ENCODE assay signal across 1 cellular context in the genomic region with DNA sequence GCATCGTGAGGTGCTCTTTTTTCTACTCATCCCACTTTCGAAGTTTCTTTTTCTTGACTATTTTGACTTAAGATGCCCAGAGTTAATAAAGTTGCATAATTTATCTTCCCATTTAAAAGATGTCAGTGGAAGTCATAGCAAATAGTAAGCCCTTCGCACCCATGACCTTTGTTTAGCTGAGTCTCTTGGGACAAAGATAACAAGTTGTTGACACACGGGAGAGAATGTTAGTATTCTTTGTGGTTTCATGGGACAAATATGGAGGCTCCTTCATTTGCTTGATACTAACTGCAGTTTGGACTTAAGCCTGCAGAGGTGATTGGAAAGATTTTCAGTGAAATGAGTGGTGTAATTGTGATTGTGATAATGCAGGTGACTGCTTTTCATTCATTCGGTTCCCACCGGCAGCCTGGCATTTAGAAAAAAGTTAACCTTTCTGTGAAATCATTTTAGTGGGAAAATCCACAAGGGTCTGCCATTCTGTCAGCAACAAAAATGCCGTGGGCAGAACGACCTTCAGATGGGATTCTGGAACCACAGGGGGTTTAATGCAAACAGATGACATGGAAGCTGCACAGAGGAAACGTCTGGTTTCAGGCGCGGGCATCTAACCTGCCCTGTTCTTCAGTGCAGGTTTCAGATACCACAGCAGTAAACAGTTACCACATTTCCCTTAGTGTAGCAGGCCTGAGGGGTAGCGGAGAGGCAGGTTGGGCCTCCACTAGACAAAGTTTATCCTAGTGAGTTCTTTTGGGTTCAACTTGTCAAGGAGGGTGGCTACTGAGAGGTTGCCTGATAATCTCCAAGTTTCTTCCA.
TF ChIP-seq lines count a peak whose summit lies in the region.

No MANE protein-coding gene starts in this region.

TF ChIP-seq in HepG2, 621 proteins besides CTCF, POLR2A, EP300 and RAD21 (continued from another document and continues in another):
- TF ChIP-seq, protein P1, sequence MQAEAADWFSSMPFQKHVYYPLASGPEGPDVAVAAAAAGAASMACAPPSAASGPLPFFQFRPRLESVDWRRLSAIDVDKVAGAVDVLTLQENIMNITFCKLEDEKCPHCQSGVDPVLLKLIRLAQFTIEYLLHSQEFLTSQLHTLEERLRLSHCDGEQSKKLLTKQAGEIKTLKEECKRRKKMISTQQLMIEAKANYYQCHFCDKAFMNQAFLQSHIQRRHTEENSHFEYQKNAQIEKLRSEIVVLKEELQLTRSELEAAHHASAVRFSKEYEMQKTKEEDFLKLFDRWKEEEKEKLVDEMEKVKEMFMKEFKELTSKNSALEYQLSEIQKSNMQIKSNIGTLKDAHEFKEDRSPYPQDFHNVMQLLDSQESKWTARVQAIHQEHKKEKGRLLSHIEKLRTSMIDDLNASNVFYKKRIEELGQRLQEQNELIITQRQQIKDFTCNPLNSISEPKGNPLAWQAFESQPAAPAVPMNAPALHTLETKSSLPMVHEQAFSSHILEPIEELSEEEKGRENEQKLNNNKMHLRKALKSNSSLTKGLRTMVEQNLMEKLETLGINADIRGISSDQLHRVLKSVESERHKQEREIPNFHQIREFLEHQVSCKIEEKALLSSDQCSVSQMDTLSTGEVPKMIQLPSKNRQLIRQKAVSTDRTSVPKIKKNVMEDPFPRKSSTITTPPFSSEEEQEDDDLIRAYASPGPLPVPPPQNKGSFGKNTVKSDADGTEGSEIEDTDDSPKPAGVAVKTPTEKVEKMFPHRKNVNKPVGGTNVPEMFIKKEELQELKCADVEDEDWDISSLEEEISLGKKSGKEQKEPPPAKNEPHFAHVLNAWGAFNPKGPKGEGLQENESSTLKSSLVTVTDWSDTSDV (CRISPR knock-in tag; IDR thresholded peaks at IDR 0.05): no peak
- TF ChIP-seq SMARCE1 (IDR thresholded peaks at IDR 0.05; ENCODE audit: borderline replicate concordance) (no peak), PLRG1 (conservative IDR thresholded peaks at IDR 0.05) (no peak), FOXP1 (IDR thresholded peaks at IDR 0.05) (peak; percentile 71; the same call in 1 of the 2 replicates), FOXP1 (CRISPR knock-in tag; IDR thresholded peaks at IDR 0.05) (peak; percentile 97), CBX2 (IDR thresholded peaks at IDR 0.05; ENCODE audit: low read depth, low read length) (no peak), CBX2 (CRISPR knock-in tag; IDR thresholded peaks at IDR 0.05; ENCODE audit: low read depth) (no peak), CEBPG (CRISPR knock-in tag; IDR thresholded peaks at IDR 0.05) (peak; percentile 77), MEIS2 (CRISPR knock-in tag; IDR thresholded peaks at IDR 0.05) (no peak), MAZ (IDR thresholded peaks at IDR 0.05; ENCODE audit: borderline replicate concordance, low read depth, low read length) (no peak), MAZ (CRISPR knock-in tag; IDR thresholded peaks at IDR 0.05; ENCODE audit: low read depth) (0 out of 2 replicates have a peak, but pooled peaks have one; percentile 12), PTBP1 (IDR thresholded peaks at IDR 0.05; ENCODE audit: low read depth, low read length, poor library complexity, severe bottlenecking) (no peak), NFKB2 (CRISPR knock-in tag; IDR thresholded peaks at IDR 0.05; ENCODE audit: borderline replicate concordance) (no peak), SP2 (CRISPR knock-in tag; IDR thresholded peaks at IDR 0.05) (no peak), DNMT3B (CRISPR knock-in tag; conservative IDR thresholded peaks at IDR 0.05) (no peak; the same call in 1 of the 2 replicates), REL (CRISPR knock-in tag; conservative IDR thresholded peaks at IDR 0.05) (no peak), GATAD1 (CRISPR knock-in tag; IDR thresholded peaks at IDR 0.05) (peak; percentile 46), PRMT3 (CRISPR knock-in tag; IDR thresholded peaks at IDR 0.05; ENCODE audit: borderline replicate concordance, low read depth) (no peak), SP1 (IDR thresholded peaks at IDR 0.05) (no peak), SP1 (CRISPR knock-in tag; IDR thresholded peaks at IDR 0.05) (peak; percentile 28; the same call in 1 of the 2 replicates), CBX5 (CRISPR knock-in tag; IDR thresholded peaks at IDR 0.05; ENCODE audit: borderline replicate concordance) (no peak), ETV5 (CRISPR knock-in tag; IDR thresholded peaks at IDR 0.05; ENCODE audit: borderline replicate concordance) (peak; percentile 13; the same call in 1 of the 2 replicates), MTA3 (CRISPR knock-in tag; IDR thresholded peaks at IDR 0.05) (no peak), ZNF256 (CRISPR knock-in tag; conservative IDR thresholded peaks at IDR 0.05) (no peak), ZNF562 (CRISPR knock-in tag; IDR thresholded peaks at IDR 0.05; ENCODE audit: borderline replicate concordance) (no peak), ZFP62 (CRISPR knock-in tag; IDR thresholded peaks at IDR 0.05) (no peak), SIX4 (CRISPR knock-in tag; IDR thresholded peaks at IDR 0.05) (no peak; the same call in 1 of the 2 replicates), PPARG (CRISPR knock-in tag; conservative IDR thresholded peaks at IDR 0.05) (peak; percentile 82)
- TF ChIP-seq, protein P2, sequence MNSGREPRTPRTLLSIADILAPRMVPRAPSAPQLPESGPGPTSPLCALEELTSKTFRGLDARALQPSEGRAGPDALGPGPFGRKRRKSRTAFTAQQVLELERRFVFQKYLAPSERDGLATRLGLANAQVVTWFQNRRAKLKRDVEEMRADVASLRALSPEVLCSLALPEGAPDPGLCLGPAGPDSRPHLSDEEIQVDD (CRISPR knock-in tag; IDR thresholded peaks at IDR 0.05; ENCODE audit: borderline replicate concordance): no peak
- TF ChIP-seq, protein P3, sequence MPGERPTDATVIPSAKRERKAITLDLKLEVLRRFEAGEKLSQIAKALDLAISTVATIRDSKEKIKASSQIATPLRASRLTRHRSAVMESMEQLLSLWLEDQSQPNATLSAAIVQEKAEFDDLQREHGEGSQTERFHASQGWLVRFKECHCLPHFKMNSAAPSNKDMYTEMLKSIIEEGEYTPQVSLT (CRISPR knock-in tag; IDR thresholded peaks at IDR 0.05; ENCODE audit: borderline replicate concordance, low read depth): no peak
- TF ChIP-seq, protein P4, sequence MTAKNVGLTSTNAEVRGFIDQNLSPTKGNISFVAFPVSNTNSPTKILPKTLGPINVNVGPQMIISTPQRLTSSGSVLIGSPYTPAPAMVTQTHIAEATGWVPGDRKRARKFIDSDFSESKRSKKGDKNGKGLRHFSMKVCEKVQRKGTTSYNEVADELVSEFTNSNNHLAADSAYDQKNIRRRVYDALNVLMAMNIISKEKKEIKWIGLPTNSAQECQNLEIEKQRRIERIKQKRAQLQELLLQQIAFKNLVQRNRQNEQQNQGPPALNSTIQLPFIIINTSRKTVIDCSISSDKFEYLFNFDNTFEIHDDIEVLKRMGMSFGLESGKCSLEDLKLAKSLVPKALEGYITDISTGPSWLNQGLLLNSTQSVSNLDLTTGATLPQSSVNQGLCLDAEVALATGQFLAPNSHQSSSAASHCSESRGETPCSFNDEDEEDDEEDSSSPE (CRISPR knock-in tag; IDR thresholded peaks at IDR 0.05): no peak
- TF ChIP-seq, protein P5, sequence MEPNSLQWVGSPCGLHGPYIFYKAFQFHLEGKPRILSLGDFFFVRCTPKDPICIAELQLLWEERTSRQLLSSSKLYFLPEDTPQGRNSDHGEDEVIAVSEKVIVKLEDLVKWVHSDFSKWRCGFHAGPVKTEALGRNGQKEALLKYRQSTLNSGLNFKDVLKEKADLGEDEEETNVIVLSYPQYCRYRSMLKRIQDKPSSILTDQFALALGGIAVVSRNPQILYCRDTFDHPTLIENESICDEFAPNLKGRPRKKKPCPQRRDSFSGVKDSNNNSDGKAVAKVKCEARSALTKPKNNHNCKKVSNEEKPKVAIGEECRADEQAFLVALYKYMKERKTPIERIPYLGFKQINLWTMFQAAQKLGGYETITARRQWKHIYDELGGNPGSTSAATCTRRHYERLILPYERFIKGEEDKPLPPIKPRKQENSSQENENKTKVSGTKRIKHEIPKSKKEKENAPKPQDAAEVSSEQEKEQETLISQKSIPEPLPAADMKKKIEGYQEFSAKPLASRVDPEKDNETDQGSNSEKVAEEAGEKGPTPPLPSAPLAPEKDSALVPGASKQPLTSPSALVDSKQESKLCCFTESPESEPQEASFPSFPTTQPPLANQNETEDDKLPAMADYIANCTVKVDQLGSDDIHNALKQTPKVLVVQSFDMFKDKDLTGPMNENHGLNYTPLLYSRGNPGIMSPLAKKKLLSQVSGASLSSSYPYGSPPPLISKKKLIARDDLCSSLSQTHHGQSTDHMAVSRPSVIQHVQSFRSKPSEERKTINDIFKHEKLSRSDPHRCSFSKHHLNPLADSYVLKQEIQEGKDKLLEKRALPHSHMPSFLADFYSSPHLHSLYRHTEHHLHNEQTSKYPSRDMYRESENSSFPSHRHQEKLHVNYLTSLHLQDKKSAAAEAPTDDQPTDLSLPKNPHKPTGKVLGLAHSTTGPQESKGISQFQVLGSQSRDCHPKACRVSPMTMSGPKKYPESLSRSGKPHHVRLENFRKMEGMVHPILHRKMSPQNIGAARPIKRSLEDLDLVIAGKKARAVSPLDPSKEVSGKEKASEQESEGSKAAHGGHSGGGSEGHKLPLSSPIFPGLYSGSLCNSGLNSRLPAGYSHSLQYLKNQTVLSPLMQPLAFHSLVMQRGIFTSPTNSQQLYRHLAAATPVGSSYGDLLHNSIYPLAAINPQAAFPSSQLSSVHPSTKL (CRISPR knock-in tag; IDR thresholded peaks at IDR 0.05): peak; percentile 94
- TF ChIP-seq, protein P6, sequence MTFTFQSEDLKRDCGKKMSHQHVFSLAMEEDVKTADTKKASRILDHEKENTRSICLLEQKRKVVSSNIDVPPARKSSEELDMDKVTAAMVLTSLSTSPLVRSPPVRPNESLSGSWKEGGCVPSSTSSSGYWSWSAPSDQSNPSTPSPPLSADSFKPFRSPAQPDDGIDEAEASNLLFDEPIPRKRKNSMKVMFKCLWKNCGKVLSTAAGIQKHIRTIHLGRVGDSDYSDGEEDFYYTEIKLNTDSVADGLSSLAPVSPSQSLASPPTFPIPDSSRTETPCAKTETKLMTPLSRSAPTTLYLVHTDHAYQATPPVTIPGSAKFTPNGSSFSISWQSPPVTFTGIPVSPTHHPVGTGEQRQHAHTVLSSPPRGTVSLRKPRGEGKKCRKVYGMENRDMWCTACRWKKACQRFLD (CRISPR knock-in tag; IDR thresholded peaks at IDR 0.05; ENCODE audit: borderline replicate concordance): no peak
- TF ChIP-seq, protein P7, sequence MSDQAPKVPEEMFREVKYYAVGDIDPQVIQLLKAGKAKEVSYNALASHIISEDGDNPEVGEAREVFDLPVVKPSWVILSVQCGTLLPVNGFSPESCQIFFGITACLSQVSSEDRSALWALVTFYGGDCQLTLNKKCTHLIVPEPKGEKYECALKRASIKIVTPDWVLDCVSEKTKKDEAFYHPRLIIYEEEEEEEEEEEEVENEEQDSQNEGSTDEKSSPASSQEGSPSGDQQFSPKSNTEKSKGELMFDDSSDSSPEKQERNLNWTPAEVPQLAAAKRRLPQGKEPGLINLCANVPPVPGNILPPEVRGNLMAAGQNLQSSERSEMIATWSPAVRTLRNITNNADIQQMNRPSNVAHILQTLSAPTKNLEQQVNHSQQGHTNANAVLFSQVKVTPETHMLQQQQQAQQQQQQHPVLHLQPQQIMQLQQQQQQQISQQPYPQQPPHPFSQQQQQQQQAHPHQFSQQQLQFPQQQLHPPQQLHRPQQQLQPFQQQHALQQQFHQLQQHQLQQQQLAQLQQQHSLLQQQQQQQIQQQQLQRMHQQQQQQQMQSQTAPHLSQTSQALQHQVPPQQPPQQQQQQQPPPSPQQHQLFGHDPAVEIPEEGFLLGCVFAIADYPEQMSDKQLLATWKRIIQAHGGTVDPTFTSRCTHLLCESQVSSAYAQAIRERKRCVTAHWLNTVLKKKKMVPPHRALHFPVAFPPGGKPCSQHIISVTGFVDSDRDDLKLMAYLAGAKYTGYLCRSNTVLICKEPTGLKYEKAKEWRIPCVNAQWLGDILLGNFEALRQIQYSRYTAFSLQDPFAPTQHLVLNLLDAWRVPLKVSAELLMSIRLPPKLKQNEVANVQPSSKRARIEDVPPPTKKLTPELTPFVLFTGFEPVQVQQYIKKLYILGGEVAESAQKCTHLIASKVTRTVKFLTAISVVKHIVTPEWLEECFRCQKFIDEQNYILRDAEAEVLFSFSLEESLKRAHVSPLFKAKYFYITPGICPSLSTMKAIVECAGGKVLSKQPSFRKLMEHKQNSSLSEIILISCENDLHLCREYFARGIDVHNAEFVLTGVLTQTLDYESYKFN (CRISPR knock-in tag; conservative IDR thresholded peaks at IDR 0.05): peak; percentile 81
- TF ChIP-seq, protein P8, sequence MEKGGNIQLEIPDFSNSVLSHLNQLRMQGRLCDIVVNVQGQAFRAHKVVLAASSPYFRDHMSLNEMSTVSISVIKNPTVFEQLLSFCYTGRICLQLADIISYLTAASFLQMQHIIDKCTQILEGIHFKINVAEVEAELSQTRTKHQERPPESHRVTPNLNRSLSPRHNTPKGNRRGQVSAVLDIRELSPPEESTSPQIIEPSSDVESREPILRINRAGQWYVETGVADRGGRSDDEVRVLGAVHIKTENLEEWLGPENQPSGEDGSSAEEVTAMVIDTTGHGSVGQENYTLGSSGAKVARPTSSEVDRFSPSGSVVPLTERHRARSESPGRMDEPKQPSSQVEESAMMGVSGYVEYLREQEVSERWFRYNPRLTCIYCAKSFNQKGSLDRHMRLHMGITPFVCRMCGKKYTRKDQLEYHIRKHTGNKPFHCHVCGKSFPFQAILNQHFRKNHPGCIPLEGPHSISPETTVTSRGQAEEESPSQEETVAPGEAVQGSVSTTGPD (CRISPR knock-in tag; IDR thresholded peaks at IDR 0.05): no peak
- TF ChIP-seq, protein P9, sequence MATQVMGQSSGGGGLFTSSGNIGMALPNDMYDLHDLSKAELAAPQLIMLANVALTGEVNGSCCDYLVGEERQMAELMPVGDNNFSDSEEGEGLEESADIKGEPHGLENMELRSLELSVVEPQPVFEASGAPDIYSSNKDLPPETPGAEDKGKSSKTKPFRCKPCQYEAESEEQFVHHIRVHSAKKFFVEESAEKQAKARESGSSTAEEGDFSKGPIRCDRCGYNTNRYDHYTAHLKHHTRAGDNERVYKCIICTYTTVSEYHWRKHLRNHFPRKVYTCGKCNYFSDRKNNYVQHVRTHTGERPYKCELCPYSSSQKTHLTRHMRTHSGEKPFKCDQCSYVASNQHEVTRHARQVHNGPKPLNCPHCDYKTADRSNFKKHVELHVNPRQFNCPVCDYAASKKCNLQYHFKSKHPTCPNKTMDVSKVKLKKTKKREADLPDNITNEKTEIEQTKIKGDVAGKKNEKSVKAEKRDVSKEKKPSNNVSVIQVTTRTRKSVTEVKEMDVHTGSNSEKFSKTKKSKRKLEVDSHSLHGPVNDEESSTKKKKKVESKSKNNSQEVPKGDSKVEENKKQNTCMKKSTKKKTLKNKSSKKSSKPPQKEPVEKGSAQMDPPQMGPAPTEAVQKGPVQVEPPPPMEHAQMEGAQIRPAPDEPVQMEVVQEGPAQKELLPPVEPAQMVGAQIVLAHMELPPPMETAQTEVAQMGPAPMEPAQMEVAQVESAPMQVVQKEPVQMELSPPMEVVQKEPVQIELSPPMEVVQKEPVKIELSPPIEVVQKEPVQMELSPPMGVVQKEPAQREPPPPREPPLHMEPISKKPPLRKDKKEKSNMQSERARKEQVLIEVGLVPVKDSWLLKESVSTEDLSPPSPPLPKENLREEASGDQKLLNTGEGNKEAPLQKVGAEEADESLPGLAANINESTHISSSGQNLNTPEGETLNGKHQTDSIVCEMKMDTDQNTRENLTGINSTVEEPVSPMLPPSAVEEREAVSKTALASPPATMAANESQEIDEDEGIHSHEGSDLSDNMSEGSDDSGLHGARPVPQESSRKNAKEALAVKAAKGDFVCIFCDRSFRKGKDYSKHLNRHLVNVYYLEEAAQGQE (IDR thresholded peaks at IDR 0.05; ENCODE audit: borderline replicate concordance in 1 of 2, low read depth in 1 of 2, low read length in 2 of 2): no peak
